ENCODE assay signal across 4 cellular contexts in the genomic region with DNA sequence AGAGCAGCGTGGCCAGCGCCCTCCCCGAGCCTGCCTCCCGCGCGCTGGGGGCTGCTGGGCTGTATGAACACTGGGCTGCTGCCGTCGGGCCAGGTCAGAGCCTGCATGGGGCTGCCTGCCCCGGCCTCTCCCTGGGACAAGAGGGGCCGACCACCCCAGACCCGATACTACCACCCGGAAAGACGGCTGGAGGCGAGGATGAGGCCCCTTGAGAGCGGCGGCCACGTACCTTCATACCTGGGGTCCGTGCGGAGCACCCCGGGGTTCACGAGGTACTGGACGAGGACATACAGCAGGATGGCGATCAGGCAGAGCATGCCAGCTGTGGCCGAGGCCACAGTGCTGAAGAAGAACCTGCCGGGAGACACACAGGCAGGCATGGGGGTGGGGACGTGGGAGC. TPM values are rescaled to one million over a fixed set of nuclear protein-coding genes. Genes with fewer than 3 reads are reported as not detected.
"Had no signal": no experiment of that assay in that cellular context is flagged by ENCODE, and none has a peak within 500 bp of the region (broad histone marks: within the 10 kb centered on the region; RNA-seq: fewer than 3 reads in every experiment).

No MANE protein-coding gene starts in this region.

RNA-seq across cellular contexts. Expression of a gene that starts 7.4 kb away (rescaled TPM):
- polyA plus RNA-seq: immature natural killer cell had no signal

RNA-seq across cellular contexts. Expression of a gene that starts 58.8 kb away (rescaled TPM):
- total RNA-seq: activated CD4-positive, alpha-beta memory T cell treated with anti-CD3 and anti-CD28 coated beads, Interleukin-2, amount 10 ng/mL, durations not matched to agents 7 days and 5 days; foreskin keratinocyte; lung microvascular endothelial cell had no signal
- polyA plus RNA-seq: foreskin keratinocyte, immature natural killer cell had no signal
